In the genomic region with DNA sequence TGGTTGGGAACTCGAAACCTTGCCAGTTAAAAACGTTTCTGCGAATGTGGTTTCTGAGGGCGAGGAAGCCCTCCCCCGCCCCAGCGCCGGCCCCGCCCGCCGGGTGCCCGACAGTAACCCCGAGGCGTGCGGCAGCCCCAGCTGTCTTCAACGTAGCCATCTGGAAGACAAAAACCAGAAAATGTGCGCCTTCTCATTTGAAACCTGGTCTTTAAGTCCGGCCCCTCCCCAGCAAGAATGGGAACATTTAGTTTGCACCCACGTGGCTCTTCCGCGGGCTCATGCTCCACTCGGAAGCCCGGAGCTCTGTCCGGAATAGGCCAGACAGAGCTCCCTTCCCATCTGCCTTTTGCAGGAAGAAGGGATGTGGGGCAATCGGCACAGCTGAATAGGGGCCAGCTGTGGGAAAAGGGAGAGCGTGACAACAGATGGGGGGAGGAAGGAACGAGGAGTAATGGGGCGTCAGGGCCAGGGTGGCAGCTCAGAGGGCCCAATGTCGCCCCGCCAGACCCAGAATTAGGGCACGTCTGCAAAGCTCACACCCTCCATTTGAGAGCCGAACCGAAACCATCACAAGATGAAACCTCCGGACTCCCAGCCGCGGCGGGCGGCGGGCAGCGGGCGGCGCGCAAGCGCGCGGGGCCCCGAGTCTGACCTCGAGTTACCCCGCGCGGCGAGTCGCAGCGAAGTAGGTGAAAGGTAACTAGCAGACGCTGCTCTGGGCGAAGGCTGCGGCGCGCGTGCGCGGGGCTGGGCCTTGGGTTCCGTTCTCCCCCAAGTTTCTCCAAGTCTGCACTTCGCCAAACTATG, we compare ENCODE assay signal across 8 cellular contexts.
DNase-seq lines count a peak whose midpoint lies in the region; ATAC-seq and TF ChIP-seq lines count a peak whose summit lies in the region.

No MANE protein-coding gene starts in this region.

- peaks cover 4% of the 10 kb centered on the region; the same call in 1 of the 2 replicates for H3K27me3 ChIP-seq in DOHH2 (ENCODE audit: control insufficient read depth, low read length)
- peaks cover 45% of the 10 kb centered on the region for H3K27me3 ChIP-seq in GM23338 (ENCODE audit: insufficient read depth)
- no peaks in the 10 kb centered on the region for H3K27me3 ChIP-seq in gastroesophageal sphincter
- no peaks in the 10 kb centered on the region for H3K27me3 ChIP-seq in neutrophil

- H3K4me3 ChIP-seq in DOHH2 (ENCODE audit: low read length) (peak overlapping the region; percentile 80), GM23338 (peak overlapping the region; percentile 83), LNCaP clone FGC (ENCODE audit: low read depth, low read length) (peak overlapping the region; percentile 48), gastroesophageal sphincter (peak overlapping the region; percentile 43 to 66), neutrophil (ENCODE audit: low read depth in 1 of 2, low read length in 1 of 2) (peak overlapping the region; percentile 77 to 81)

- H3F3A ChIP-seq in DOHH2 (ENCODE audit: control insufficient read depth, insufficient read depth) (peaks cover 6% of the 10 kb centered on the region), GM23338 (replicated peaks; ENCODE audit: low read depth) (peaks cover 5% of the 10 kb centered on the region)

- peak overlapping the region; percentile 87 for H3K4me2 ChIP-seq in DOHH2 (ENCODE audit: low read length)
- H3K4me2 ChIP-seq in GM23338 = peak overlapping the region; percentile 98

- H3K36me3 ChIP-seq in DOHH2 (ENCODE audit: control insufficient read depth, low read length) = no peaks in the 10 kb centered on the region
- no peaks in the 10 kb centered on the region for H3K36me3 ChIP-seq in GM23338 (ENCODE audit: insufficient read depth)
- no peaks in the 10 kb centered on the region for H3K36me3 ChIP-seq in gastroesophageal sphincter
- H3K36me3 ChIP-seq in neutrophil = no peaks in the 10 kb centered on the region

- H4K20me1 ChIP-seq in DOHH2 (ENCODE audit: control insufficient read depth, insufficient read depth, low read depth, low read length) (no peaks in the 10 kb centered on the region), GM23338 (replicated peaks; ENCODE audit: insufficient read depth) (no peaks in the 10 kb centered on the region)

- peak; percentile 22 for TF ChIP-seq EP300 in gastroesophageal sphincter (IDR thresholded peaks at IDR 0.05)

- H3K4me1 ChIP-seq in DOHH2 (ENCODE audit: control insufficient read depth, low read length) = peaks cover 28% of the 10 kb centered on the region
- peaks cover 25% of the 10 kb centered on the region for H3K4me1 ChIP-seq in GM23338 (ENCODE audit: insufficient read depth)
- H3K4me1 ChIP-seq in gastroesophageal sphincter = peaks cover 18 to 46% (median 32%) of the 10 kb centered on the region in 3 donors
- peaks cover 40 to 65% of the 10 kb centered on the region in 2 experiments for H3K4me1 ChIP-seq in neutrophil (ENCODE audit: control insufficient read depth in 1 of 2, insufficient read depth in 1 of 2, low read depth in 1 of 2, low read length in 1 of 2)

- H3K36me3 Mint-ChIP-seq in GM23338 (ENCODE audit: low read depth) = no peaks in the 10 kb centered on the region
- H3K36me3 Mint-ChIP-seq in activated naive CD4-positive, alpha-beta T cell treated with anti-CD3 and anti-CD28 coated beads for 36 hours (ENCODE audit: low read depth) = no peaks in the 10 kb centered on the region

- H3K27ac Mint-ChIP-seq in GM23338 = peak overlapping the region; percentile 90
- peak overlapping the region; percentile 97 for H3K27ac Mint-ChIP-seq in activated naive CD4-positive, alpha-beta T cell treated with anti-CD3 and anti-CD28 coated beads for 36 hours

- H3K27ac ChIP-seq in DOHH2 (ENCODE audit: low read depth, low read length) = peak overlapping the region; percentile 20; the same call in 1 of the 2 replicates
- no peak overlapping the region for H3K27ac ChIP-seq in GM23338 (ENCODE audit: low read depth)
- H3K27ac ChIP-seq in gastroesophageal sphincter = peak overlapping the region; percentile 77 to 96 (median 94)
- H3K27ac ChIP-seq in neutrophil = peak overlapping the region; percentile 97
- H3K27ac ChIP-seq in substantia nigra (ENCODE audit: low read depth, low read length, poor library complexity, severe bottlenecking) = peak overlapping the region; percentile 91

- ATAC-seq in GM23338 (peak; percentile 55), gastroesophageal sphincter (peak; percentile 89)

- peaks cover 46% of the 10 kb centered on the region for H3K4me1 Mint-ChIP-seq in GM23338
- peaks cover 54% of the 10 kb centered on the region for H3K4me1 Mint-ChIP-seq in activated naive CD4-positive, alpha-beta T cell treated with anti-CD3 and anti-CD28 coated beads for 36 hours (ENCODE audit: low read depth)

- peak overlapping the region; percentile 87 for H2AFZ ChIP-seq in GM23338

- H3K79me2 ChIP-seq in DOHH2 (ENCODE audit: control insufficient read depth, low read length) (no peaks in the 10 kb centered on the region), GM23338 (replicated peaks; ENCODE audit: insufficient read depth) (no peaks in the 10 kb centered on the region)

- no peaks in the 10 kb centered on the region for H3K9me2 ChIP-seq in DOHH2 (replicated peaks; ENCODE audit: control insufficient read depth, low read length)
- no peaks in the 10 kb centered on the region for H3K9me2 ChIP-seq in GM23338 (ENCODE audit: insufficient read depth)

- 0% methylated on average over 6 to 15 of the region's 63 CpGs for WGBS in gastroesophageal sphincter (ENCODE audit: low coverage in 1 of 2), 2 donors

- intact Hi-C loops in activated naive CD4-positive, alpha-beta T cell treated with anti-CD3 and anti-CD28 coated beads for 36 hours (cut with micrococcal nuclease) = loop anchor here (1.0 to 10.0 kb wide), 14 partner anchors 11 to 897 kb away; partner anchors contain the start of genes ABCA1, FKTN, SLC44A1 and SMC2

- CTCF ChIA-PET in activated naive CD4-positive, alpha-beta T cell treated with anti-CD3 and anti-CD28 coated beads for 36 hours (lab: Charles Lee) = interaction anchor here (0.8 to 3.0 kb wide), 3 partner anchors 28 to 64 kb away, joined by 3 to 20 read pairs (median 3); partner anchors contain the start of gene ABCA1

- peak; percentile 91 for DNase-seq in GM23338 (ENCODE audit: low spot score)
- DNase-seq in LNCaP clone FGC (ENCODE audit: low read depth) = no peak
- DNase-seq in SK-MEL-5 (ENCODE audit: low read depth, low spot score) = peak; percentile 76
- peak; percentile 90 for DNase-seq in activated naive CD4-positive, alpha-beta T cell treated with anti-CD3 and anti-CD28 coated beads for 36 hours
- peak; percentile 33 to 90 (median 79) for DNase-seq in substantia nigra (lab: John Stamatoyannopoulos, UW)

- peak; percentile 44 to 63 for TF ChIP-seq POLR2A in gastroesophageal sphincter (IDR thresholded peaks at IDR 0.05)

- no peaks in the 10 kb centered on the region for H3K9me3 ChIP-seq in DOHH2 (ENCODE audit: control insufficient read depth, insufficient read depth, low read length)
- H3K9me3 ChIP-seq in gastroesophageal sphincter = no peaks in the 10 kb centered on the region
- H3K9me3 ChIP-seq in neutrophil = no peaks in the 10 kb centered on the region

- no peak for TF ChIP-seq CTCF in DOHH2 (IDR thresholded peaks at IDR 0.05; ENCODE audit: low read depth, low read length, poor library complexity, severe bottlenecking)
- TF ChIP-seq CTCF in GM23338 (conservative IDR thresholded peaks at IDR 0.05; ENCODE audit: low read depth in 2 of 2) = no peak
- no peak for TF ChIP-seq CTCF in LNCaP clone FGC (IDR thresholded peaks at IDR 0.05; ENCODE audit: control insufficient read depth, extremely low read depth, insufficient read depth)
- TF ChIP-seq CTCF in gastroesophageal sphincter (IDR thresholded peaks at IDR 0.05) = peak in 1 of 4 experiments; percentile 3
- TF ChIP-seq CTCF in neutrophil (IDR thresholded peaks at IDR 0.05) = peak; percentile 25

- H3K9me3 Mint-ChIP-seq in GM23338 = no peaks in the 10 kb centered on the region
- no peaks in the 10 kb centered on the region for H3K9me3 Mint-ChIP-seq in activated naive CD4-positive, alpha-beta T cell treated with anti-CD3 and anti-CD28 coated beads for 36 hours

- peak overlapping the region; percentile 84 for H3K4me3 Mint-ChIP-seq in GM23338
- peak overlapping the region; percentile 82 for H3K4me3 Mint-ChIP-seq in activated naive CD4-positive, alpha-beta T cell treated with anti-CD3 and anti-CD28 coated beads for 36 hours

- H3K27me3 Mint-ChIP-seq in GM23338 (ENCODE audit: insufficient read depth, low read depth, poor library complexity) = peaks cover 10% of the 10 kb centered on the region
- H3K27me3 Mint-ChIP-seq in activated naive CD4-positive, alpha-beta T cell treated with anti-CD3 and anti-CD28 coated beads for 36 hours (ENCODE audit: low read depth) = peaks cover 14% of the 10 kb centered on the region

- in situ Hi-C loops in SK-MEL-5 (cut with HindIII; ENCODE audit: low pct_unique_long_range_greater_than_20kb, low sequenced_read_pairs) = no loop called here

TF ChIP-seq in GM23338, 12 proteins besides CTCF, POLR2A, EP300 and RAD21 (continues in another document):
- TF ChIP-seq JUNB (IDR thresholded peaks at IDR 0.05; ENCODE audit: unreplicated experiment) = no peak
- no peak for TF ChIP-seq POLR2AphosphoS5 (IDR thresholded peaks at IDR 0.05; ENCODE audit: low read depth)
- TF ChIP-seq EZH2phosphoT487 (IDR thresholded peaks at IDR 0.05; ENCODE audit: unreplicated experiment) = no peak
- no peak for TF ChIP-seq REST (IDR thresholded peaks at IDR 0.05; ENCODE audit: unreplicated experiment)
- no peak for TF ChIP-seq EZH2 (IDR thresholded peaks at IDR 0.05; ENCODE audit: low read depth, unreplicated experiment)
